In the genomic region with DNA sequence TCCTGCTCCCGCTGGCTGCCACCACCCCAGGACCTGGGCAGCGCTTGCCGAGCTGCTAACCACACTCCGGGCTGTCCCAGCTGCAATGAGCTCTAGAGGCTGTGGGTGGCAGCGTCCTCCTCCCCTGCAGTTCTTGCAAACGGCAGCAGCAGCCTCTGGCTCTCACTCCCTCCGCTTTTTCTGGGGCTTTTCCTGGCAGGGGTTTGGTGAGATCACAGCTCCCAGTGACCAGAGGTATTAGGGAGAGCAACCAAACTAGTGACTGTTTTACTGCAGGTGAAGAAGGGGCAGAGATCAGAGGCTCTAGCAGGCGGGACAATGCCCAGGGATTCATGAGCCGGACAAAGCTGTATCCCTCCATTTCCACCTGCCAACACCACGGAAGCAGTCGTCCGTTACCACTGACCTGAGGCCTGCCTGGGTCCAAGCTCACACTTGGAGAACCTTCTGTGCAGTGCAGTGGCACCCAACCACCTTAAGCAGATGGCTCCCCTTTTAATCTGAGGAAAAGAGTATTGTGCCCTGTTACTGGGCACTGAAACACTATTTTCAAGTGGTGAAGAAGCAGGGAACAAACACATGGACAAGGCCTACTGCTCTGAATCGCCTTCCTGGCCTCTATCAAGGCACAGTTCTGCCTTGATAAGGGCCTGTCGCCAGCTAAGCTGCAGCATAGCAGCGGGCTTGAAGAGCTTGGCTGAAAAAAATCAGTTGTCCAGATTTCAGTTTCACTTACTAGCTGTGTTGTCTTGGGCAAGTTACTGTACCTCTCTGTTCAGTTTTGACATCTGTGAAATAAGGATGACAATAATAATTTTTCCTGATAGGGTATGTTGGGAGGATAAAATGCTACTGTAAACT, we compare ENCODE assay signal across 1 cellular context.
TF ChIP-seq lines count a peak whose summit lies in the region.

A gene (minus strand): TSS at position 87 of the 861 bp plus-strand sequence. CDS start 95 bp downstream, outside the sequence.

TF ChIP-seq in GM12878, 131 proteins besides CTCF, POLR2A, EP300 and RAD21 (continued from another document):
- TF ChIP-seq, protein P1, sequence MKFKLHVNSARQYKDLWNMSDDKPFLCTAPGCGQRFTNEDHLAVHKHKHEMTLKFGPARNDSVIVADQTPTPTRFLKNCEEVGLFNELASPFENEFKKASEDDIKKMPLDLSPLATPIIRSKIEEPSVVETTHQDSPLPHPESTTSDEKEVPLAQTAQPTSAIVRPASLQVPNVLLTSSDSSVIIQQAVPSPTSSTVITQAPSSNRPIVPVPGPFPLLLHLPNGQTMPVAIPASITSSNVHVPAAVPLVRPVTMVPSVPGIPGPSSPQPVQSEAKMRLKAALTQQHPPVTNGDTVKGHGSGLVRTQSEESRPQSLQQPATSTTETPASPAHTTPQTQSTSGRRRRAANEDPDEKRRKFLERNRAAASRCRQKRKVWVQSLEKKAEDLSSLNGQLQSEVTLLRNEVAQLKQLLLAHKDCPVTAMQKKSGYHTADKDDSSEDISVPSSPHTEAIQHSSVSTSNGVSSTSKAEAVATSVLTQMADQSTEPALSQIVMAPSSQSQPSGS (IDR thresholded peaks at IDR 0.05; ENCODE audit: low read length) = no peak
